ENCODE assay signal across 8 cellular contexts in genomic region chr2:76197842-76198448, GRCh38.
A peak's percentile ranks its signal among the peaks of the same experiment; 100 is the strongest.
DNase-seq lines count a peak whose midpoint lies in the region; ATAC-seq, FAIRE-seq and TF ChIP-seq lines count a peak whose summit lies in the region.

No MANE protein-coding gene starts in this region.

- CTCF ChIA-PET in A549 (lab: Yijun Ruan, JAX), result interaction anchor here (0.6 to 2.0 kb wide), 8 partner anchors 8 to 1619 kb away, joined by 3 to 9 read pairs (median 4); no protein-coding TSS in a partner anchor

- TF ChIP-seq CTCF in A549 (IDR thresholded peaks at IDR 0.05), result peak; percentile 56

- no peak overlapping the region for H3K4me3 ChIP-seq in A549

- FAIRE-seq in A549 (lab: Jason Lieb, UNC), result no peak

- no peaks in the 10 kb centered on the region for H3K9me3 ChIP-seq in A549

- peak; percentile 35 to 49; a peak in 4 of 5 replicates for TF ChIP-seq RAD21 in A549 (conservative IDR thresholded peaks at IDR 0.05 in 1 of 2, IDR thresholded peaks at IDR 0.05 in 1 of 2)

- no peak for TF ChIP-seq EP300 in A549 (IDR thresholded peaks at IDR 0.05)

- DNase-seq in A549 (ENCODE audit: low read depth in 1 of 2, low spot score in 1 of 2), result peak in 1 of 2 experiments; percentile 79
- DNase-seq in ELR (ENCODE audit: low read depth), result peak; percentile 54
- DNase-seq in NCI-H526 treated with DMSO at 0.1 percent for 48 hours (lab: John Stamatoyannopoulos, UW), result peak; percentile 68
- DNase-seq in activated naive CD4-positive, alpha-beta T cell treated with anti-CD3 and anti-CD28 coated beads, Interleukin-2, amount 50 U/mL, for 16 hours, result peak; percentile 12
- DNase-seq in iPS DF 19.7 (ENCODE audit: low read depth, low spot score), result peak; percentile 47
- peak; percentile 58 for DNase-seq in stimulated activated CD4-positive, alpha-beta T cell treated with anti-CD3 and anti-CD28 coated beads, Interleukin-15, amount 100 ng/mL, for 24 hours
- no peak for DNase-seq in occipital lobe (lab: John Stamatoyannopoulos, UW)

- WGBS in A549 (ENCODE audit: missing lambda C conversion rate), result 13% methylated on average over 7 of the region's 7 CpGs

- no peak overlapping the region for H3K27ac ChIP-seq in A549

- H3K4me1 ChIP-seq in A549, result no peaks in the 10 kb centered on the region

- peak in 1 of 2 experiments; percentile 64; a peak in 3 of 6 replicates for ATAC-seq in A549
- ATAC-seq in HG02852 (IDR thresholded peaks at IDR 0.05; ENCODE audit: unreplicated experiment), result peak; percentile 69

- no peak for TF ChIP-seq POLR2A in A549 (IDR thresholded peaks at IDR 0.05; ENCODE audit: low read length)

- no peak overlapping the region for H3K4me2 ChIP-seq in A549

- POLR2A ChIA-PET in A549 (lab: Yijun Ruan, JAX), result no interaction called here

TF ChIP-seq in A549, 52 proteins besides CTCF, POLR2A, EP300 and RAD21:
- TF ChIP-seq, protein P1, sequence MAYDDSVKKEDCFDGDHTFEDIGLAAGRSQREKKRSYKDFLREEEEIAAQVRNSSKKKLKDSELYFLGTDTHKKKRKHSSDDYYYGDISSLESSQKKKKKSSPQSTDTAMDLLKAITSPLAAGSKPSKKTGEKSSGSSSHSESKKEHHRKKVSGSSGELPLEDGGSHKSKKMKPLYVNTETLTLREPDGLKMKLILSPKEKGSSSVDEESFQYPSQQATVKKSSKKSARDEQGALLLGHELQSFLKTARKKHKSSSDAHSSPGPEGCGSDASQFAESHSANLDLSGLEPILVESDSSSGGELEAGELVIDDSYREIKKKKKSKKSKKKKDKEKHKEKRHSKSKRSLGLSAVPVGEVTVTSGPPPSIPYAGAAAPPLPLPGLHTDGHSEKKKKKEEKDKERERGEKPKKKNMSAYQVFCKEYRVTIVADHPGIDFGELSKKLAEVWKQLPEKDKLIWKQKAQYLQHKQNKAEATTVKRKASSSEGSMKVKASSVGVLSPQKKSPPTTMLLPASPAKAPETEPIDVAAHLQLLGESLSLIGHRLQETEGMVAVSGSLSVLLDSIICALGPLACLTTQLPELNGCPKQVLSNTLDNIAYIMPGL (CRISPR knock-in tag; IDR thresholded peaks at IDR 0.05; ENCODE audit: borderline replicate concordance), result no peak
- no peak for TF ChIP-seq TP53 (CRISPR knock-in tag; IDR thresholded peaks at IDR 0.05)
- no peak for TF ChIP-seq MAFK (IDR thresholded peaks at IDR 0.05; ENCODE audit: partially characterized antibody)
- TF ChIP-seq SMC3 (IDR thresholded peaks at IDR 0.05), result peak; percentile 52
